Comparison of ENCODE assay signal across 10 cellular contexts in genomic region chr4:9132849-9133248, GRCh38. TPM values are rescaled to one million over a fixed set of nuclear protein-coding genes. Genes with fewer than 3 reads are reported as not detected.
"Had no signal": no experiment of that assay in that cellular context is flagged by ENCODE, and none has a peak within 500 bp of the region (broad histone marks: within the 10 kb centered on the region; RNA-seq: fewer than 3 reads in every experiment).

No MANE protein-coding gene starts in this region.

RNA-seq across cellular contexts. Expression of gene FAM90A26, which starts 37.4 kb away (rescaled TPM):
- total RNA-seq: OCI-LY7, PC-3, PC-9, Peyer's patch, Right ventricle myocardium inferior, Right ventricle myocardium superior, RPMI7951, SJCRH30, SJSA1, SK-MEL-5 had no signal
